Comparison of ENCODE assay signal across 8 cellular contexts in the genomic region with DNA sequence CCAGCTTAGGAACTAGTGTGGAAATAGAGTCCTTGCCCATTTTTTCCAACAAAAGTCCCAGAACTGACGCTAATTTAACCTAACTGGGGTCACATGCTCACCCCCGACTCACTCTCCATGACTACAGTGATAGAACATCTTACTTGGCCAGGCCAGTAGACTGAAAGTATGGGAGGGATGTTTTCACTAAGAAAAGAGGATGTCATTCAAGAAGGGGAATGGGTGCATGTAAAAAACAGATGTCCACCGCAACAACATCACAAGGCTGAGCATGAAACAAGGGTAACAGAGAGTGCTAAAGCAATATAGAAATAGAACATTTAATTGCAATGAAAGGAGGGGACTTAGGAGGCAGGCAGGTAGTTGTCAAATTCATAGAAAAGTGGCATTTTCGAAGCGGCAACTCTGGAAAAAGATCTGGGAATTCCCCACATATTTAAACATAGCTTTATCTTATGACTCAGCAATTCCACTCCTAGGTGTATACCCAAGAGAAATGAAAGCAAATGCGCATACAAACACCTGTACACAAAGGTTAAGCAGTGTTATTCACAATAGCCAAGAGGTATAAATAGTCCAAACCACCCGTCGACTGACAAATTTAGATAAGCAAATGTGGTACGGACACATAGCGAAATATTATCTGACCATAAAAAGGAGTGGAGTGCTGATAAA. TPM values are rescaled to one million over a fixed set of nuclear protein-coding genes. Genes with fewer than 3 reads are reported as not detected.
A peak's percentile ranks its signal among the peaks of the same experiment; 100 is the strongest.
DNase-seq lines count a peak whose midpoint lies in the region; ATAC-seq and TF ChIP-seq lines count a peak whose summit lies in the region.

No MANE protein-coding gene starts in this region.

- no peaks in the 10 kb centered on the region for H3K27me3 ChIP-seq in CD8-positive, alpha-beta T cell (ENCODE audit: insufficient read depth, low read length)
- H3K27me3 ChIP-seq in MG63, result no peaks in the 10 kb centered on the region

- no peaks in the 10 kb centered on the region for H3K4me1 ChIP-seq in CD8-positive, alpha-beta T cell (ENCODE audit: insufficient read depth, low read length)

- H3K36me3 ChIP-seq in CD8-positive, alpha-beta T cell (ENCODE audit: insufficient read depth, low read length), result no peaks in the 10 kb centered on the region
- no peaks in the 10 kb centered on the region for H3K36me3 ChIP-seq in MG63

- H3K4me3 Mint-ChIP-seq in activated B cell treated with CpG ODN at 0.5 μM for 24 hours, result peak overlapping the region; percentile 12
- no peak overlapping the region for H3K4me3 Mint-ChIP-seq in CD8-positive, alpha-beta T cell

- POLR2A ChIA-PET in activated B cell treated with CpG ODN at 0.5 μM for 24 hours (lab: Charles Lee), result no interaction called here
- POLR2A ChIA-PET in CD8-positive, alpha-beta T cell (lab: Charles Lee), result no interaction called here

- CTCF ChIA-PET in activated B cell treated with CpG ODN at 0.5 μM for 24 hours (lab: Charles Lee), result no interaction called here
- CTCF ChIA-PET in CD8-positive, alpha-beta T cell (lab: Charles Lee), result no interaction called here

- H3K9me3 ChIP-seq in CD8-positive, alpha-beta T cell (ENCODE audit: low read length), result no peaks in the 10 kb centered on the region
- no peaks in the 10 kb centered on the region for H3K9me3 ChIP-seq in MG63

- TF ChIP-seq CTCF in activated B cell treated with CpG ODN at 0.5 μM for 24 hours (IDR thresholded peaks at IDR 0.05), result no peak
- no peak for TF ChIP-seq CTCF in CD8-positive, alpha-beta T cell (IDR thresholded peaks at IDR 0.05)

- no peaks in the 10 kb centered on the region for H3K27me3 Mint-ChIP-seq in activated B cell treated with CpG ODN at 0.5 μM for 24 hours
- H3K27me3 Mint-ChIP-seq in CD8-positive, alpha-beta T cell (ENCODE audit: low read depth), result no peaks in the 10 kb centered on the region

- peaks cover 31% of the 10 kb centered on the region for H3K4me1 Mint-ChIP-seq in activated B cell treated with CpG ODN at 0.5 μM for 24 hours
- H3K4me1 Mint-ChIP-seq in CD8-positive, alpha-beta T cell (ENCODE audit: low read depth), result no peaks in the 10 kb centered on the region

- no peaks in the 10 kb centered on the region for H3K9me3 Mint-ChIP-seq in activated B cell treated with CpG ODN at 0.5 μM for 24 hours
- no peaks in the 10 kb centered on the region for H3K9me3 Mint-ChIP-seq in CD8-positive, alpha-beta T cell

- no peak overlapping the region for H3K27ac ChIP-seq in CD8-positive, alpha-beta T cell (ENCODE audit: low read depth, low read length)

- DNase-seq in EL, result peak; percentile 59
- DNase-seq in activated B cell treated with CpG ODN at 0.5 μM for 24 hours, result no peak
- DNase-seq in CD8-positive, alpha-beta T cell, result no peak
- no peak for DNase-seq in COLO829 (ENCODE audit: low spot score)
- no peak for DNase-seq in D341Med (ENCODE audit: low spot score)
- no peak for DNase-seq in MG63

- H3K27ac Mint-ChIP-seq in activated B cell treated with CpG ODN at 0.5 μM for 24 hours, result peak overlapping the region; percentile 8
- no peak overlapping the region for H3K27ac Mint-ChIP-seq in CD8-positive, alpha-beta T cell

- H3K36me3 Mint-ChIP-seq in activated B cell treated with CpG ODN at 0.5 μM for 24 hours (ENCODE audit: low read depth), result no peaks in the 10 kb centered on the region
- H3K36me3 Mint-ChIP-seq in CD8-positive, alpha-beta T cell, result no peaks in the 10 kb centered on the region

- peak; percentile 58 for ATAC-seq in GM19455 (IDR thresholded peaks at IDR 0.05; ENCODE audit: unreplicated experiment)
- peak; percentile 70 for ATAC-seq in HG03060 (IDR thresholded peaks at IDR 0.05; ENCODE audit: low read depth, unreplicated experiment)
- peak; percentile 43 for ATAC-seq in activated B cell treated with CpG ODN at 0.5 μM for 24 hours (ENCODE audit: low read depth)
- ATAC-seq in CD8-positive, alpha-beta T cell, result no peak

- H3K4me3 ChIP-seq in CD8-positive, alpha-beta T cell (ENCODE audit: low read depth, low read length), result no peak overlapping the region
- H3K4me3 ChIP-seq in MG63, result no peak overlapping the region

- intact Hi-C loops in activated B cell treated with CpG ODN at 0.5 μM for 24 hours (cut with micrococcal nuclease), result no loop called here
- intact Hi-C loops in CD8-positive, alpha-beta T cell (cut with DNase I, micrococcal nuclease), result no loop called here

RNA-seq across cellular contexts. Expression of a gene that starts 41.1 kb away (rescaled TPM):
- total RNA-seq in activated B cell treated with CpG ODN at 0.5 μM for 24 hours, result 47.0 and 48.5 TPM in 2 replicates
- 10 to 100 TPM in 1 of 2 experiments, 1 to 10 TPM in 1; 9.5 to 14.2 TPM for total RNA-seq in CD8-positive, alpha-beta T cell
- total RNA-seq in MG63 (2014; rRNA removed; shearing (Covaris generic); ENCODE audit: low replicate concordance), result 24.3 and 27.7 TPM in 2 replicates
